In the genomic region with DNA sequence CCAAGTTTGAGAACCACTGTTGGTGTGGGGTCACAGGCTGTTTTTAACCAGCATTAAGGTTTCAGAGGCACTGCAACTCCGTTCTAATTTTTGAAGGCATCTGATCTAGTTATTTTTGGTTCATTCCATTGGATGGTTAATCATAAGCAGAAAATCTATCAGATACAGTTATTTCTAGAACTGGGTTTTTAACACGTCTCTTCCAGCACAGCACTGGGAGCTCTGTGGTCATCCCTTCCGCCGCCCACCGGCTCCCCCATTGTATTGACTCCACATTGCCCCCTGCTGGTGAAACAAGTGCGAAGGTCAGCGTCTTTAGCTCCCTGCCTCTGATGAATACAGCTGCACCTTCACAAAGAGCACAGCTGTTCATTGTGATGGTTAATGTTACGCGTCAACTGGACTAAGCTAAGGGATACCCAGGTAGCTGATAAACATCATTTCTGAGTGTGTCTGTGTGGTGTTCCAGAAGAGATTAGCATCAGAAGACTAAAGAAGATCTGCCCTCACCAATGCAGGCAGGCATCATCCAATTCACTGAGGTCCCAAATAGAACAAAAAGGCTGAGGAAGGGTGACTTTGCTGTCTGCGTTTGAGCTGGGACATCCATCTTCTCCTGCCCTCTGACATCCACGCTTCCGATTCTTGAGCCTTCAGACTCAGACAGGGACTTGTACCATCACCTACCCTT, we compare ENCODE assay signal across 1 cellular context.
TF ChIP-seq lines count a peak whose summit lies in the region.

No MANE protein-coding gene starts in this region.

TF ChIP-seq in GM23338, 12 proteins besides CTCF, POLR2A, EP300 and RAD21 (continued from another document):
- TF ChIP-seq, protein P1, sequence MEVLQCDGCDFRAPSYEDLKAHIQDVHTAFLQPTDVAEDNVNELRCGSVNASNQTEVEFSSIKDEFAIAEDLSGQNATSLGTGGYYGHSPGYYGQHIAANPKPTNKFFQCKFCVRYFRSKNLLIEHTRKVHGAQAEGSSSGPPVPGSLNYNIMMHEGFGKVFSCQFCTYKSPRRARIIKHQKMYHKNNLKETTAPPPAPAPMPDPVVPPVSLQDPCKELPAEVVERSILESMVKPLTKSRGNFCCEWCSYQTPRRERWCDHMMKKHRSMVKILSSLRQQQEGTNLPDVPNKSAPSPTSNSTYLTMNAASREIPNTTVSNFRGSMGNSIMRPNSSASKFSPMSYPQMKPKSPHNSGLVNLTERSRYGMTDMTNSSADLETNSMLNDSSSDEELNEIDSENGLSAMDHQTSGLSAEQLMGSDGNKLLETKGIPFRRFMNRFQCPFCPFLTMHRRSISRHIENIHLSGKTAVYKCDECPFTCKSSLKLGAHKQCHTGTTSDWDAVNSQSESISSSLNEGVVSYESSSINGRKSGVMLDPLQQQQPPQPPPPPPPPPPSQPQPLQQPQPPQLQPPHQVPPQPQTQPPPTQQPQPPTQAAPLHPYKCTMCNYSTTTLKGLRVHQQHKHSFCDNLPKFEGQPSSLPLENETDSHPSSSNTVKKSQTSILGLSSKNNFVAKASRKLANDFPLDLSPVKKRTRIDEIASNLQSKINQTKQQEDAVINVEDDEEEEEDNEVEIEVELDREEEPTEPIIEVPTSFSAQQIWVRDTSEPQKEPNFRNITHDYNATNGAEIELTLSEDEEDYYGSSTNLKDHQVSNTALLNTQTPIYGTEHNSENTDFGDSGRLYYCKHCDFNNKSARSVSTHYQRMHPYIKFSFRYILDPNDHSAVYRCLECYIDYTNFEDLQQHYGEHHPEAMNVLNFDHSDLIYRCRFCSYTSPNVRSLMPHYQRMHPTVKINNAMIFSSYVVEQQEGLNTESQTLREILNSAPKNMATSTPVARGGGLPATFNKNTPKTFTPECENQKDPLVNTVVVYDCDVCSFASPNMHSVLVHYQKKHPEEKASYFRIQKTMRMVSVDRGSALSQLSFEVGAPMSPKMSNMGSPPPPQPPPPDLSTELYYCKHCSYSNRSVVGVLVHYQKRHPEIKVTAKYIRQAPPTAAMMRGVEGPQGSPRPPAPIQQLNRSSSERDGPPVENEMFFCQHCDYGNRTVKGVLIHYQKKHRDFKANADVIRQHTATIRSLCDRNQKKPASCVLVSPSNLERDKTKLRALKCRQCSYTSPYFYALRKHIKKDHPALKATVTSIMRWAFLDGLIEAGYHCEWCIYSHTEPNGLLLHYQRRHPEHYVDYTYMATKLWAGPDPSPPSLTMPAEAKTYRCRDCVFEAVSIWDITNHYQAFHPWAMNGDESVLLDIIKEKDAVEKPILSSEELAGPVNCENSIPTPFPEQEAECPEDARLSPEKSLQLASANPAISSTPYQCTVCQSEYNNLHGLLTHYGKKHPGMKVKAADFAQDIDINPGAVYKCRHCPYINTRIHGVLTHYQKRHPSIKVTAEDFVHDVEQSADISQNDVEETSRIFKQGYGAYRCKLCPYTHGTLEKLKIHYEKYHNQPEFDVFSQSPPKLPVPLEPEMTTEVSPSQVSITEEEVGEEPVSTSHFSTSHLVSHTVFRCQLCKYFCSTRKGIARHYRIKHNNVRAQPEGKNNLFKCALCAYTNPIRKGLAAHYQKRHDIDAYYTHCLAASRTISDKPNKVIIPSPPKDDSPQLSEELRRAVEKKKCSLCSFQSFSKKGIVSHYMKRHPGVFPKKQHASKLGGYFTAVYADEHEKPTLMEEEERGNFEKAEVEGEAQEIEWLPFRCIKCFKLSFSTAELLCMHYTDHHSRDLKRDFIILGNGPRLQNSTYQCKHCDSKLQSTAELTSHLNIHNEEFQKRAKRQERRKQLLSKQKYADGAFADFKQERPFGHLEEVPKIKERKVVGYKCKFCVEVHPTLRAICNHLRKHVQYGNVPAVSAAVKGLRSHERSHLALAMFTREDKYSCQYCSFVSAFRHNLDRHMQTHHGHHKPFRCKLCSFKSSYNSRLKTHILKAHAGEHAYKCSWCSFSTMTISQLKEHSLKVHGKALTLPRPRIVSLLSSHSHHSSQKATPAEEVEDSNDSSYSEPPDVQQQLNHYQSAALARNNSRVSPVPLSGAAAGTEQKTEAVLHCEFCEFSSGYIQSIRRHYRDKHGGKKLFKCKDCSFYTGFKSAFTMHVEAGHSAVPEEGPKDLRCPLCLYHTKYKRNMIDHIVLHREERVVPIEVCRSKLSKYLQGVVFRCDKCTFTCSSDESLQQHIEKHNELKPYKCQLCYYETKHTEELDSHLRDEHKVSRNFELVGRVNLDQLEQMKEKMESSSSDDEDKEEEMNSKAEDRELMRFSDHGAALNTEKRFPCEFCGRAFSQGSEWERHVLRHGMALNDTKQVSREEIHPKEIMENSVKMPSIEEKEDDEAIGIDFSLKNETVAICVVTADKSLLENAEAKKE (CRISPR knock-in tag; IDR thresholded peaks at IDR 0.05), result no peak
- TF ChIP-seq JUNB (IDR thresholded peaks at IDR 0.05; ENCODE audit: unreplicated experiment) (no peak), STAT1 (IDR thresholded peaks at IDR 0.05; ENCODE audit: unreplicated experiment) (no peak)
